Comparison of ENCODE assay signal across 20 cellular contexts in the genomic region with DNA sequence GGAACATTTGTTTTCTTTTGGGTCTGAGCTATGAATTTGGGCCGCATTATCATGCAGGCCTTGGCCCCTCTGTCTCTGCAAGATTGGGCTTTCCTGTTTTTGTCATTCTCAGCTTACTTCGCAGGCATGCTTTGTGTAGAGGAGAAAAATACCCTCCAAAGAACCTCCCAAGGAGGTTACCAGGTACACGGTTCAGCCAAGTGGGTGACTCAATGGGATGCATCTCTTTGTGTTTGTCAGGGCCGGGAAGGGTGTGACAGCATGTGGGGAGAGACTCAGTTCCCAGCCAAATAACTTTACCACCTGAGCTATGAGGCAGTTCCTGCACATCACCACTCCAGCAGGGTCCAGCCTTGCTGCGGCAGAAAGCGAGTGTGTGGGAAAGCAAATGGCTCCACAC. TPM values are rescaled to one million over a fixed set of nuclear protein-coding genes. Genes with fewer than 3 reads are reported as not detected.
DNase-seq lines count a peak whose midpoint lies in the region; ATAC-seq and TF ChIP-seq lines count a peak whose summit lies in the region.
"Had no signal": no experiment of that assay in that cellular context is flagged by ENCODE, and none has a peak within 500 bp of the region (broad histone marks: within the 10 kb centered on the region; RNA-seq: fewer than 3 reads in every experiment).

No MANE protein-coding gene starts in this region.

- BruUV-seq in mammary epithelial cell (replicated peaks; lab: Mats Ljungman, UMichigan), result no TSS peak

- H3K27ac ChIP-seq in heart right ventricle (peak overlapping the region in 9 of 10 donors; percentile 14 to 78 (median 70)), right cardiac atrium (ENCODE audit: low read length) (no peak overlapping the region), mammary epithelial cell (ENCODE audit: insufficient read depth, low read depth, low read length) (no peak overlapping the region), gastrocnemius medialis (peak overlapping the region; percentile 52 to 71 (median 66)), body of pancreas (no peak overlapping the region)
- H3K27ac ChIP-seq: HL-60 had no signal

- no peaks in the 10 kb centered on the region for H3K79me2 ChIP-seq in mammary epithelial cell (ENCODE audit: insufficient read depth, low read length)

- 60 to 69% methylated on average over 6 of the region's 6 CpGs for WGBS in heart right ventricle, 2 donors
- WGBS in right cardiac atrium, result 53% methylated on average over 6 of the region's 6 CpGs
- 42% methylated on average over 5 of the region's 6 CpGs for WGBS in mammary epithelial cell (ENCODE audit: low coverage, missing lambda C conversion rate)
- WGBS in body of pancreas, 2 donors, result 78 to 80% methylated on average over 6 of the region's 6 CpGs

- DNase-seq in heart right ventricle (peak in 1 of 2 donors; percentile 30), right cardiac atrium (no peak), mammary epithelial cell (peak; percentile 83), fibroblast of the aortic adventitia (ENCODE audit: low read depth) (peak; percentile 4), gastrocnemius medialis (no peak), body of pancreas (no peak)
- DNase-seq: Calu3; CD4-positive, alpha-beta memory T cell; DMS53; HCEC 1CT; NCI-H1417; NCI-H1930; NCI-H2171 treated with DMSO at 0.1 percent for 48 hours; NCI-H774; SHP77 had no signal

- intact Hi-C loops in heart right ventricle (cut with DNase I) (loop anchor here in 2 of 10 donors (2.0 to 10.0 kb wide), 2 partner anchors 25 to 47 kb away; a partner anchor contains a TSS), right cardiac atrium (cut with DNase I) (no loop called here), mammary epithelial cell (cut with micrococcal nuclease) (no loop called here), gastrocnemius medialis (cut with DNase I; ENCODE audit: low total_unique reads) (no loop called here), body of pancreas (cut with DNase I) (no loop called here)

- H3K27me3 ChIP-seq in heart right ventricle (peaks cover 0 to 5% (median 0%) of the 10 kb centered on the region in 7 donors), right cardiac atrium (ENCODE audit: control insufficient read depth, insufficient read depth) (no peaks in the 10 kb centered on the region), mammary epithelial cell (ENCODE audit: insufficient read depth, low read length) (no peaks in the 10 kb centered on the region), gastrocnemius medialis (peaks cover 0 to 2% (median 0%) of the 10 kb centered on the region in 3 donors), body of pancreas (no peaks in the 10 kb centered on the region)

- TF ChIP-seq POLR2A in gastrocnemius medialis (IDR thresholded peaks at IDR 0.05) (peak in 1 of 2 donors; percentile 47), body of pancreas (IDR thresholded peaks at IDR 0.05) (no peak)

- no peaks in the 10 kb centered on the region for H4K20me1 ChIP-seq in mammary epithelial cell (ENCODE audit: insufficient read depth, low read length)

- ATAC-seq in heart right ventricle (peak; percentile 59 to 81 (median 68)), right cardiac atrium (no peak), gastrocnemius medialis (peak; percentile 25 to 59), body of pancreas (no peak), HG03354 (IDR thresholded peaks at IDR 0.05; ENCODE audit: poor library complexity, severe bottlenecking, unreplicated experiment) (no peak), GM18907 (IDR thresholded peaks at IDR 0.05; ENCODE audit: unreplicated experiment) (no peak)

- TF ChIP-seq CTCF in heart right ventricle (IDR thresholded peaks at IDR 0.05), result no peak
- no peak for TF ChIP-seq CTCF in mammary epithelial cell (conservative IDR thresholded peaks at IDR 0.05 in 1 of 2, IDR thresholded peaks at IDR 0.05 in 1 of 2; ENCODE audit: extremely low read depth in 1 of 2, insufficient read depth in 1 of 2, low read depth in 1 of 2, low read length in 2 of 2)
- no peak for TF ChIP-seq CTCF in fibroblast of the aortic adventitia (IDR thresholded peaks at IDR 0.05; ENCODE audit: insufficient read depth, low read length)
- no peak for TF ChIP-seq CTCF in gastrocnemius medialis (IDR thresholded peaks at IDR 0.05 in 4 of 5, conservative IDR thresholded peaks at IDR 0.05 in 1 of 5)
- TF ChIP-seq CTCF in body of pancreas (IDR thresholded peaks at IDR 0.05), result no peak

- H3K9me3 ChIP-seq in heart right ventricle (no peaks in the 10 kb centered on the region), right cardiac atrium (ENCODE audit: control insufficient read depth, low read length) (no peaks in the 10 kb centered on the region), mammary epithelial cell (replicated peaks; ENCODE audit: insufficient read depth, low read length) (no peaks in the 10 kb centered on the region), gastrocnemius medialis (no peaks in the 10 kb centered on the region), body of pancreas (no peaks in the 10 kb centered on the region)

- in situ Hi-C loops in mammary epithelial cell (cut with MboI; ENCODE audit: low sequenced_read_pairs in 2 of 2), result no loop called here
- in situ Hi-C loops in gastrocnemius medialis (cut with MboI; ENCODE audit: low sequenced_read_pairs in 4 of 4), result no loop called here

- dilution Hi-C loops in mammary epithelial cell (cut with HindIII; ENCODE audit: low sequenced_read_pairs), result no loop called here

- no peak overlapping the region for H3K4me2 ChIP-seq in mammary epithelial cell (ENCODE audit: insufficient read depth, low read depth, low read length)

- H2AFZ ChIP-seq in mammary epithelial cell (ENCODE audit: low read depth, low read length), result no peak overlapping the region

- H3K9ac ChIP-seq in mammary epithelial cell (ENCODE audit: insufficient read depth, low read length), result no peak overlapping the region

- no peaks in the 10 kb centered on the region for H3K36me3 ChIP-seq in heart right ventricle
- no peaks in the 10 kb centered on the region for H3K36me3 ChIP-seq in mammary epithelial cell (ENCODE audit: insufficient read depth, low read length)
- H3K36me3 ChIP-seq in gastrocnemius medialis, result no peaks in the 10 kb centered on the region
- H3K36me3 ChIP-seq in body of pancreas (replicated peaks in 1 of 2; ENCODE audit: insufficient read depth in 1 of 2, low read depth in 2 of 2), result no peaks in the 10 kb centered on the region

- H3K4me3 ChIP-seq in heart right ventricle (no peak overlapping the region), right cardiac atrium (ENCODE audit: low read length) (no peak overlapping the region), mammary epithelial cell (replicated peaks in 1 of 3; ENCODE audit: insufficient read depth in 1 of 3, low read depth in 2 of 3, low read length in 3 of 3) (no peak overlapping the region), fibroblast of the aortic adventitia (ENCODE audit: low read depth, low read length) (no peak overlapping the region), gastrocnemius medialis (no peak overlapping the region), body of pancreas (no peak overlapping the region)

- CTCF ChIA-PET in mammary epithelial cell (lab: Charles Lee; ENCODE audit: low non-redundant PET), result no interaction called here

- peaks cover 7 to 48% (median 30%) of the 10 kb centered on the region in 9 donors for H3K4me1 ChIP-seq in heart right ventricle
- peaks cover 2% of the 10 kb centered on the region for H3K4me1 ChIP-seq in right cardiac atrium (ENCODE audit: control insufficient read depth, insufficient read depth, low read length)
- peaks cover 38% of the 10 kb centered on the region for H3K4me1 ChIP-seq in mammary epithelial cell (ENCODE audit: insufficient read depth, low read length)
- peaks cover 4 to 11% of the 10 kb centered on the region in 2 donors for H3K4me1 ChIP-seq in gastrocnemius medialis
- H3K4me1 ChIP-seq in body of pancreas, result no peaks in the 10 kb centered on the region

RNA-seq across cellular contexts. Expression of a gene that starts 47.8 kb away (rescaled TPM):
- total RNA-seq in heart right ventricle, result 10 to 100 TPM; 19.8 to 72.7 (median 35.6) TPM
- polyA plus RNA-seq in heart right ventricle, result 100 to 1,000 TPM in 1 of 2 donors, 10 to 100 TPM in 1; 77.3 to 102 TPM
- total RNA-seq in right cardiac atrium, result 10 to 100 TPM in 2 of 4 donors, 1 to 10 TPM in 2; 4.1 to 12.8 (median 9.2) TPM
- polyA plus RNA-seq in right cardiac atrium, result 23.9 TPM
- not detected for total RNA-seq in mammary epithelial cell
- 0.03 TPM for polyA plus RNA-seq in mammary epithelial cell
- not detected for polyA minus RNA-seq in mammary epithelial cell
- 0.27 and 1.6 TPM in 2 replicates for total RNA-seq in fibroblast of the aortic adventitia (ENCODE audit: low replicate concordance)
- 100 to 1,000 TPM in 2 of 4 donors, 10 to 100 TPM in 2; 40.4 to 108 (median 89.6) TPM for total RNA-seq in gastrocnemius medialis
- 10 to 100 TPM; 36.9 to 80.4 TPM for total RNA-seq in body of pancreas
- total RNA-seq: A172; Calu3; CD4-positive, alpha-beta memory T cell; NCI-H460 had no signal

Comparison
In these comparisons a context has a peak if more than half of its experiments do, and no peak if none do; other contexts are left out.
1. ATAC-seq: peak in heart right ventricle (8 of 8) and gastrocnemius medialis (2 of 2); none in right cardiac atrium (0 of 2), body of pancreas (single experiment), HG03354 (single experiment) and GM18907 (single experiment).
2. H3K27ac ChIP-seq: peak in heart right ventricle (9 of 10) and gastrocnemius medialis (4 of 4); none in right cardiac atrium (single experiment), mammary epithelial cell (single experiment) and body of pancreas (0 of 4).
3. DNase-seq: peak in mammary epithelial cell (single experiment) and fibroblast of the aortic adventitia (single experiment); none in right cardiac atrium (0 of 3), gastrocnemius medialis (0 of 2) and body of pancreas (0 of 4).